36 cellular contexts compared by ENCODE assay signal in genomic region chr1:39485046-39485803, GRCh38. TPM values are rescaled to one million over a fixed set of nuclear protein-coding genes. Genes with fewer than 3 reads are reported as not detected.
A peak's percentile ranks its signal among the peaks of the same experiment; 100 is the strongest.
DNase-seq lines count a peak whose midpoint lies in the region; ATAC-seq and TF ChIP-seq lines count a peak whose summit lies in the region.
"Had no signal": no experiment of that assay in that cellular context is flagged by ENCODE, and none has a peak within 500 bp of the region (broad histone marks: within the 10 kb centered on the region; RNA-seq: fewer than 3 reads in every experiment).

No MANE protein-coding gene starts in this region.

- CTCF ChIA-PET in activated CD8-positive, alpha-beta T cell treated with anti-CD3 and anti-CD28 coated beads for 36 hours (lab: Charles Lee), result interaction anchor here (0.9 kb wide), 1 partner anchor 17 kb away, joined by 4 read pairs; no protein-coding TSS in a partner anchor
- CTCF ChIA-PET in activated CD8-positive, alpha-beta T cell treated with anti-CD3 and anti-CD28 coated beads, Interleukin-2, amount 10 ng/mL, durations not matched to agents 7 days and 5 days (lab: Charles Lee), result interaction anchor here (1.1 to 1.2 kb wide), 2 partner anchors 54 to 173 kb away, joined by 3 read pairs; no protein-coding TSS in a partner anchor

- DNase-seq in activated CD8-positive, alpha-beta T cell treated with anti-CD3 and anti-CD28 coated beads for 36 hours, result no peak
- no peak for DNase-seq in activated CD8-positive, alpha-beta T cell treated with anti-CD3 and anti-CD28 coated beads, Interleukin-2, amount 10 ng/mL, durations not matched to agents 7 days and 5 days
- DNase-seq in Right ventricle myocardium superior (peak; percentile 50), medulla oblongata (ENCODE audit: extremely low spot score) (peak; percentile 65), AG08396 (ENCODE audit: low spot score) (no peak)
- DNase-seq: 8988T; activated gamma-delta T cell; activated naive CD8-positive, alpha-beta T cell treated with anti-CD3 and anti-CD28 coated beads, Interleukin-2, amount 10 ng/mL, durations not matched to agents 7 days and 5 days; Calu3; CD4-positive, CD25-positive, alpha-beta regulatory T cell; cortex of kidney; DMS79 treated with DMSO at 0.1 percent for 48 hours; effector memory CD8-positive, alpha-beta T cell; erythroblast; GDM1; glutamatergic neuron; IMR-90; NCI-H1436 treated with DMSO at 0.1 percent for 48 hours; NCI-H345; NCI-H69; SHP77; sigmoid colon; stimulated activated CD4-positive, alpha-beta T cell treated with anti-CD3 and anti-CD28 coated beads, Interleukin-12 subunit alpha, Interleukin-12 subunit beta, amount 100 ng/mL, for 4 hours; stimulated activated CD4-positive, alpha-beta T cell treated with anti-CD3 and anti-CD28 coated beads, Interleukin-2, amount 100 ng/mL, for 48 hours; T-helper 2 cell; upper lobe of right lung had no signal

- POLR2A ChIA-PET in activated CD8-positive, alpha-beta T cell treated with anti-CD3 and anti-CD28 coated beads for 36 hours (lab: Charles Lee), result no interaction called here
- POLR2A ChIA-PET in activated CD8-positive, alpha-beta T cell treated with anti-CD3 and anti-CD28 coated beads, Interleukin-2, amount 10 ng/mL, durations not matched to agents 7 days and 5 days (lab: Charles Lee), result no interaction called here

- peaks cover under 1% of the 10 kb centered on the region for H3K27me3 Mint-ChIP-seq in activated CD8-positive, alpha-beta T cell treated with anti-CD3 and anti-CD28 coated beads for 36 hours
- peaks cover 1% of the 10 kb centered on the region for H3K27me3 Mint-ChIP-seq in activated CD8-positive, alpha-beta T cell treated with anti-CD3 and anti-CD28 coated beads, Interleukin-2, amount 10 ng/mL, durations not matched to agents 7 days and 5 days (ENCODE audit: low read depth)
- H3K27me3 Mint-ChIP-seq: effector memory CD8-positive, alpha-beta T cell; memory B cell had no signal

- no peaks in the 10 kb centered on the region for H3K9me3 ChIP-seq in stomach smooth muscle (ENCODE audit: control insufficient read depth in 2 of 2, low read length in 2 of 2)
- H3K9me3 ChIP-seq: sigmoid colon, upper lobe of right lung had no signal

- H3K36me3 ChIP-seq in stomach smooth muscle (ENCODE audit: control insufficient read depth in 2 of 2, insufficient read depth in 2 of 2, low read length in 2 of 2), result peaks cover 47 to 48% of the 10 kb centered on the region in 2 donors

- H3K4me1 Mint-ChIP-seq in activated CD8-positive, alpha-beta T cell treated with anti-CD3 and anti-CD28 coated beads for 36 hours (ENCODE audit: low read depth), result no peaks in the 10 kb centered on the region
- H3K4me1 Mint-ChIP-seq in activated CD8-positive, alpha-beta T cell treated with anti-CD3 and anti-CD28 coated beads, Interleukin-2, amount 10 ng/mL, durations not matched to agents 7 days and 5 days (ENCODE audit: low read depth), result no peaks in the 10 kb centered on the region
- H3K4me1 Mint-ChIP-seq: activated naive CD8-positive, alpha-beta T cell treated with anti-CD3 and anti-CD28 coated beads, Interleukin-2, amount 10 ng/mL, durations not matched to agents 7 days and 5 days; GM23338; memory B cell had no signal

- peak overlapping the region in 1 of 2 donors; percentile 35 for H3K9ac ChIP-seq in stomach smooth muscle (ENCODE audit: low read length in 2 of 2)

- ATAC-seq in activated CD8-positive, alpha-beta T cell treated with anti-CD3 and anti-CD28 coated beads for 36 hours, result no peak
- ATAC-seq in activated CD8-positive, alpha-beta T cell treated with anti-CD3 and anti-CD28 coated beads, Interleukin-2, amount 10 ng/mL, durations not matched to agents 7 days and 5 days, result no peak
- ATAC-seq in Right ventricle myocardium superior (ENCODE audit: poor library complexity) (peak; percentile 35), HG02840 (IDR thresholded peaks at IDR 0.05; ENCODE audit: low FRiP score, unreplicated experiment) (no peak), HG03135 (IDR thresholded peaks at IDR 0.05; ENCODE audit: unreplicated experiment) (no peak)
- ATAC-seq: activated CD4-positive, CD25-positive, alpha-beta regulatory T cell treated with anti-CD3 and anti-CD28 coated beads, Interleukin-2, amount 50 U/mL, for 24 hours; effector memory CD8-positive, alpha-beta T cell; GM23338; upper lobe of right lung had no signal

- no peaks in the 10 kb centered on the region for H3K9me3 Mint-ChIP-seq in activated CD8-positive, alpha-beta T cell treated with anti-CD3 and anti-CD28 coated beads for 36 hours
- H3K9me3 Mint-ChIP-seq in activated CD8-positive, alpha-beta T cell treated with anti-CD3 and anti-CD28 coated beads, Interleukin-2, amount 10 ng/mL, durations not matched to agents 7 days and 5 days (ENCODE audit: insufficient read depth), result no peaks in the 10 kb centered on the region
- H3K9me3 Mint-ChIP-seq: activated naive CD8-positive, alpha-beta T cell treated with anti-CD3 and anti-CD28 coated beads, Interleukin-2, amount 10 ng/mL, durations not matched to agents 7 days and 5 days; CD4-positive, CD25-positive, alpha-beta regulatory T cell; effector memory CD8-positive, alpha-beta T cell; GM23338; memory B cell; neural crest cell had no signal

- peaks cover 21% of the 10 kb centered on the region for H3K36me3 Mint-ChIP-seq in activated CD8-positive, alpha-beta T cell treated with anti-CD3 and anti-CD28 coated beads for 36 hours (ENCODE audit: low read depth)
- peaks cover 48% of the 10 kb centered on the region for H3K36me3 Mint-ChIP-seq in activated CD8-positive, alpha-beta T cell treated with anti-CD3 and anti-CD28 coated beads, Interleukin-2, amount 10 ng/mL, durations not matched to agents 7 days and 5 days (ENCODE audit: low read depth)

- intact Hi-C loops in activated CD8-positive, alpha-beta T cell treated with anti-CD3 and anti-CD28 coated beads for 36 hours (cut with micrococcal nuclease), result no loop called here
- intact Hi-C loops in Right ventricle myocardium superior (cut with DNase I), result no loop called here

- no peak overlapping the region for H3K4me3 ChIP-seq in stomach smooth muscle (ENCODE audit: low read length in 2 of 2)
- H3K4me3 ChIP-seq: cardiac muscle cell, GM23338, sigmoid colon, upper lobe of right lung had no signal

- TF ChIP-seq CTCF in activated CD8-positive, alpha-beta T cell treated with anti-CD3 and anti-CD28 coated beads for 36 hours (IDR thresholded peaks at IDR 0.05), result no peak

- H3K27ac ChIP-seq in stomach smooth muscle (ENCODE audit: low read length), result peak overlapping the region; percentile 69
- H3K27ac ChIP-seq: cardiac muscle cell, upper lobe of right lung had no signal

- peak overlapping the region; percentile 32 for H3K27ac Mint-ChIP-seq in activated CD8-positive, alpha-beta T cell treated with anti-CD3 and anti-CD28 coated beads for 36 hours
- no peak overlapping the region for H3K27ac Mint-ChIP-seq in activated CD8-positive, alpha-beta T cell treated with anti-CD3 and anti-CD28 coated beads, Interleukin-2, amount 10 ng/mL, durations not matched to agents 7 days and 5 days
- H3K27ac Mint-ChIP-seq: activated naive CD8-positive, alpha-beta T cell treated with anti-CD3 and anti-CD28 coated beads, Interleukin-2, amount 10 ng/mL, durations not matched to agents 7 days and 5 days; CD4-positive, CD25-positive, alpha-beta regulatory T cell; GM23338; memory B cell had no signal

- H3K4me1 ChIP-seq in stomach smooth muscle (ENCODE audit: control insufficient read depth, insufficient read depth, low read length), result peaks cover 12% of the 10 kb centered on the region
- H3K4me1 ChIP-seq: upper lobe of right lung had no signal

- no peaks in the 10 kb centered on the region for H3K27me3 ChIP-seq in stomach smooth muscle (ENCODE audit: control insufficient read depth in 1 of 2, insufficient read depth in 2 of 2, low read length in 2 of 2)
- H3K27me3 ChIP-seq: sigmoid colon, upper lobe of right lung had no signal

- H3K4me3 Mint-ChIP-seq in activated CD8-positive, alpha-beta T cell treated with anti-CD3 and anti-CD28 coated beads for 36 hours, result no peak overlapping the region
- no peak overlapping the region for H3K4me3 Mint-ChIP-seq in activated CD8-positive, alpha-beta T cell treated with anti-CD3 and anti-CD28 coated beads, Interleukin-2, amount 10 ng/mL, durations not matched to agents 7 days and 5 days
- H3K4me3 Mint-ChIP-seq: activated naive CD8-positive, alpha-beta T cell treated with anti-CD3 and anti-CD28 coated beads, Interleukin-2, amount 10 ng/mL, durations not matched to agents 7 days and 5 days; CD4-positive, CD25-positive, alpha-beta regulatory T cell; effector memory CD8-positive, alpha-beta T cell; GM23338; memory B cell; neural crest cell had no signal

RNA-seq across cellular contexts. Expression of gene BMP8A, which starts 6.2 kb away (rescaled TPM):
- under 1 TPM; 0.22 to 0.36 TPM for total RNA-seq in activated CD8-positive, alpha-beta T cell treated with anti-CD3 and anti-CD28 coated beads for 36 hours
- under 1 TPM in 1 of 2 experiments, not detected in 1; 0.16 TPM for total RNA-seq in activated CD8-positive, alpha-beta T cell treated with anti-CD3 and anti-CD28 coated beads, Interleukin-2, amount 10 ng/mL, durations not matched to agents 7 days and 5 days
- 0.30 TPM for total RNA-seq in Right ventricle myocardium superior
- total RNA-seq: aorta, IMR-90, LHCN-M2 had no signal

Comparison
In these comparisons a context has a peak if more than half of its experiments do, and no peak if none do; other contexts are left out.
1. DNase-seq: peak in Right ventricle myocardium superior (single experiment) and medulla oblongata (single experiment); none in activated CD8-positive, alpha-beta T cell treated with anti-CD3 and anti-CD28 coated beads for 36 hours (single experiment), activated CD8-positive, alpha-beta T cell treated with anti-CD3 and anti-CD28 coated beads, Interleukin-2, amount 10 ng/mL, durations not matched to agents 7 days and 5 days (single experiment) and AG08396 (single experiment).